21 cellular contexts compared by ENCODE assay signal in genomic region chr6:137197684-137198645, GRCh38. TPM values are rescaled to one million over a fixed set of nuclear protein-coding genes. Genes with fewer than 3 reads are reported as not detected.
"Had no signal": no experiment of that assay in that cellular context is flagged by ENCODE, and none has a peak within 500 bp of the region (broad histone marks: within the 10 kb centered on the region; RNA-seq: fewer than 3 reads in every experiment).

No MANE protein-coding gene starts in this region.

- H3K36me3 ChIP-seq: prostate gland had no signal

- H3K4me3 Mint-ChIP-seq: dendritic cell treated with granulocyte-macrophage colony-stimulating factor and Interleukin-4, amounts not matched to agents 40 ng/mL and 50 ng/mL, for 4 days; memory B cell; neural progenitor cell had no signal

- H2AFZ ChIP-seq: neural progenitor cell had no signal

- H3K27ac ChIP-seq: adrenal gland, esophagus squamous epithelium, left ventricle myocardium inferior, neural progenitor cell, prostate gland had no signal

- H3K4me3 ChIP-seq: adrenal gland, esophagus squamous epithelium, heart right ventricle, left ventricle myocardium inferior, neural progenitor cell, prostate gland had no signal

- DNase-seq: activated CD8-positive, alpha-beta memory T cell treated with anti-CD3 and anti-CD28 coated beads for 24 hours; activated CD8-positive, alpha-beta memory T cell treated with anti-CD3 and anti-CD28 coated beads, Interleukin-2, amount 50 U/mL, for 48 hours; activated effector memory CD4-positive, alpha-beta T cell treated with Interleukin-2 at 50 U/mL for 16 hours; activated naive CD4-positive, alpha-beta T cell treated with anti-CD3 and anti-CD28 coated beads, Interleukin-2, amount 50 U/mL, for 16 hours; activated T-cell treated with anti-CD3 and anti-CD28 coated beads, Interleukin-2, amount 50 U/mL, for 48 hours; adrenal gland; effector CD8-positive, alpha-beta T cell; esophagus squamous epithelium; heart right ventricle; left ventricle myocardium inferior; right cardiac atrium had no signal

- H3K9me3 Mint-ChIP-seq: dendritic cell treated with granulocyte-macrophage colony-stimulating factor and Interleukin-4, amounts not matched to agents 40 ng/mL and 50 ng/mL, for 4 days; memory B cell; neural progenitor cell had no signal

- H3K4me1 Mint-ChIP-seq: neural progenitor cell had no signal

- H3K4me1 ChIP-seq: esophagus squamous epithelium, neural progenitor cell, prostate gland had no signal

- H3K27me3 Mint-ChIP-seq: dendritic cell treated with granulocyte-macrophage colony-stimulating factor and Interleukin-4, amounts not matched to agents 40 ng/mL and 50 ng/mL, for 4 days; memory B cell had no signal

- ATAC-seq: activated CD4-positive, CD25-positive, alpha-beta regulatory T cell treated with anti-CD3 and anti-CD28 coated beads, Interleukin-2, amount 50 U/mL, for 24 hours; heart right ventricle; right cardiac atrium had no signal

- H3K4me2 ChIP-seq: neural progenitor cell had no signal

- H3K9ac ChIP-seq: neural progenitor cell had no signal

- H3K9me3 ChIP-seq: adrenal gland, esophagus squamous epithelium, heart right ventricle, left ventricle myocardium inferior, prostate gland had no signal

- H3K27me3 ChIP-seq: adrenal gland, esophagus squamous epithelium, heart right ventricle, neural progenitor cell had no signal

- H3K27ac Mint-ChIP-seq: dendritic cell treated with granulocyte-macrophage colony-stimulating factor and Interleukin-4, amounts not matched to agents 40 ng/mL and 50 ng/mL, for 4 days; memory B cell; neural progenitor cell had no signal

RNA-seq across cellular contexts. Expression of gene IL22RA2, which starts 24.5 kb away (rescaled TPM):
- total RNA-seq: adrenal gland, chondrocyte, esophagus squamous epithelium, kidney epithelial cell, left ventricle myocardium inferior, osteocyte, prostate gland, skeletal muscle tissue, urinary bladder had no signal
- polyA plus RNA-seq: adrenal gland, heart right ventricle, urinary bladder had no signal
